In the genomic region with DNA sequence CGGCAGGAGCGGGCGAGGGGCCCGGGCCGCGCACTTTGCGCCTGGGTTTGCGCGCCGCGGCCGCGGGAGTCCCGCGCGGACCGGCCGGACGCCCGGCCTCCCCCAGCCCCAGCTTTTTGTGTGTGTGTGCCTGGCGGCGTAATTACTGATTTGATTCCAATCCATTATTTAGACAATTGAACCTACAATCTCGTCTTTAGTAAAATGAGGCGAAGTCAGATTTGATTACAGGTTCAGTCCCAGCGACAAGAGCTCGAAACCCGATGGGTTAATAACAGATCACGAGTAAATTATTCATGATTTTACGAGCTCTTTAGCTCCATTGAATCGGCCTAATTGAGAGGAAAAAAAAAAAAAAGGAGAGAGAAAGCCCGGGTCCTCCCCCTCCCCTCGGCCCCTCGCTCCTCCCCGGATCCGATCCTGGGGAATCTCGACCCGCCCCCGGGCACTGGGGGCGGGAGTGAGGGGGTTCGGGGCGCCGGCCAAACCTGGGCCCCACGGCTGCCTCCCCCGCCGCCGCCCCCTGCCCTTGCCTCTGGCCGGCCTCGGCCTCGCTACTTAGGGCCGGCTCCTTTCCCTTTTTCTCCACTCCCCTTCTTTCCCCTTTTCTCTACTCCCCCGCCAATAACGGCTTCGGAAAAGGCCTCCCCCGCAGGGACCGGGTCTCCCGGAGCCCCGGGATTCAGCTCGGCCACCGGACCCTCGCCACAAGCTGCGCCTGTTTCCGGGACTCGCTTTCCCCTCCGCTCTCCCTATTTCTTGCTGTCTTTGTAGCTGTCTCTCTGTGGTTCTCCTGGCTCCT, we compare ENCODE assay signal across 10 cellular contexts. TPM values are rescaled to one million over a fixed set of nuclear protein-coding genes. Genes with fewer than 3 reads are reported as not detected.
DNase-seq lines count a peak whose midpoint lies in the region; ATAC-seq and TF ChIP-seq lines count a peak whose summit lies in the region.
"Had no signal": no experiment of that assay in that cellular context is flagged by ENCODE, and none has a peak within 500 bp of the region (broad histone marks: within the 10 kb centered on the region; RNA-seq: fewer than 3 reads in every experiment).

No MANE protein-coding gene starts in this region.

- no peak for TF ChIP-seq EP300 in suprapubic skin (IDR thresholded peaks at IDR 0.05)

- no peaks in the 10 kb centered on the region for H3K9me3 Mint-ChIP-seq in activated naive CD4-positive, alpha-beta T cell treated with anti-CD3 and anti-CD28 coated beads, Interleukin-2, amount 10 ng/mL, durations not matched to agents 7 days and 5 days
- H3K9me3 Mint-ChIP-seq in activated naive CD4-positive, alpha-beta T cell treated with anti-CD3 and anti-CD28 coated beads, Interleukin-2, amount 50 U/mL, for 72 hours, result no peaks in the 10 kb centered on the region
- H3K9me3 Mint-ChIP-seq in activated T-helper 17 cell treated with anti-CD3 and anti-CD28 coated beads, Interleukin-2, amount 50 U/mL, for 72 hours, result no peaks in the 10 kb centered on the region

- peak overlapping the region; percentile 57 for H3K27ac ChIP-seq in layer of hippocampus (ENCODE audit: low read depth, low read length)
- no peak overlapping the region for H3K27ac ChIP-seq in suprapubic skin

- H3K36me3 ChIP-seq in suprapubic skin, result no peaks in the 10 kb centered on the region

- no peak for TF ChIP-seq CTCF in suprapubic skin (IDR thresholded peaks at IDR 0.05)

- peaks cover 42% of the 10 kb centered on the region for H3K4me1 ChIP-seq in suprapubic skin

- DNase-seq in activated naive CD4-positive, alpha-beta T cell treated with anti-CD3 and anti-CD28 coated beads, Interleukin-2, amount 10 ng/mL, durations not matched to agents 7 days and 5 days, result no peak
- no peak for DNase-seq in activated naive CD4-positive, alpha-beta T cell treated with anti-CD3 and anti-CD28 coated beads, Interleukin-2, amount 50 U/mL, for 72 hours (ENCODE audit: low spot score in 2 of 2)
- peak in 1 of 2 donors; percentile 38 for DNase-seq in suprapubic skin (ENCODE audit: low spot score in 2 of 2)
- DNase-seq in cerebellar nuclear complex (lab: John Stamatoyannopoulos, UW), result no peak
- DNase-seq in HCEC 1CT, result no peak
- no peak for DNase-seq in NCI-H510A (lab: John Stamatoyannopoulos, UW)
- DNase-seq: Calu3, NCI-H226 had no signal

- H3K4me1 Mint-ChIP-seq in activated naive CD4-positive, alpha-beta T cell treated with anti-CD3 and anti-CD28 coated beads, Interleukin-2, amount 10 ng/mL, durations not matched to agents 7 days and 5 days, result peaks cover 20% of the 10 kb centered on the region
- H3K4me1 Mint-ChIP-seq in activated T-helper 17 cell treated with anti-CD3 and anti-CD28 coated beads, Interleukin-2, amount 50 U/mL, for 72 hours, result peaks cover 26% of the 10 kb centered on the region

- no peaks in the 10 kb centered on the region for H3K9me3 ChIP-seq in suprapubic skin

- TF ChIP-seq POLR2A in suprapubic skin (IDR thresholded peaks at IDR 0.05), result no peak

- 7% methylated on average over 63 of the region's 64 CpGs for WGBS in suprapubic skin

- no peak overlapping the region for H3K4me3 Mint-ChIP-seq in activated naive CD4-positive, alpha-beta T cell treated with anti-CD3 and anti-CD28 coated beads, Interleukin-2, amount 10 ng/mL, durations not matched to agents 7 days and 5 days
- H3K4me3 Mint-ChIP-seq in activated T-helper 17 cell treated with anti-CD3 and anti-CD28 coated beads, Interleukin-2, amount 50 U/mL, for 72 hours, result peak overlapping the region; percentile 57

- peaks cover 97% of the 10 kb centered on the region for H3K27me3 Mint-ChIP-seq in activated naive CD4-positive, alpha-beta T cell treated with anti-CD3 and anti-CD28 coated beads, Interleukin-2, amount 10 ng/mL, durations not matched to agents 7 days and 5 days
- H3K27me3 Mint-ChIP-seq in activated T-helper 17 cell treated with anti-CD3 and anti-CD28 coated beads, Interleukin-2, amount 50 U/mL, for 72 hours, result peaks cover 65% of the 10 kb centered on the region

- no peak for ATAC-seq in activated naive CD4-positive, alpha-beta T cell treated with anti-CD3 and anti-CD28 coated beads, Interleukin-2, amount 50 U/mL, for 72 hours
- no peak for ATAC-seq in activated T-helper 17 cell treated with anti-CD3 and anti-CD28 coated beads, Interleukin-2, amount 50 U/mL, for 72 hours (replicated peaks)

- CTCF ChIA-PET in activated naive CD4-positive, alpha-beta T cell treated with anti-CD3 and anti-CD28 coated beads, Interleukin-2, amount 10 ng/mL, durations not matched to agents 7 days and 5 days (lab: Charles Lee), result no interaction called here

- H3K27me3 ChIP-seq in layer of hippocampus (ENCODE audit: control insufficient read depth, insufficient read depth, low read length) (peaks cover 57% of the 10 kb centered on the region), suprapubic skin (peaks cover 100% of the 10 kb centered on the region)

- peaks cover 11% of the 10 kb centered on the region for H3K36me3 Mint-ChIP-seq in activated naive CD4-positive, alpha-beta T cell treated with anti-CD3 and anti-CD28 coated beads, Interleukin-2, amount 10 ng/mL, durations not matched to agents 7 days and 5 days
- H3K36me3 Mint-ChIP-seq in activated naive CD4-positive, alpha-beta T cell treated with anti-CD3 and anti-CD28 coated beads, Interleukin-2, amount 50 U/mL, for 72 hours, result peaks cover 0 to 13% of the 10 kb centered on the region in 2 donors
- peaks cover 6% of the 10 kb centered on the region for H3K36me3 Mint-ChIP-seq in activated T-helper 17 cell treated with anti-CD3 and anti-CD28 coated beads, Interleukin-2, amount 50 U/mL, for 72 hours (ENCODE audit: low read depth)

- H3K27ac Mint-ChIP-seq in activated naive CD4-positive, alpha-beta T cell treated with anti-CD3 and anti-CD28 coated beads, Interleukin-2, amount 10 ng/mL, durations not matched to agents 7 days and 5 days, result peak overlapping the region; percentile 65
- peak overlapping the region in 1 of 2 donors; percentile 63 for H3K27ac Mint-ChIP-seq in activated naive CD4-positive, alpha-beta T cell treated with anti-CD3 and anti-CD28 coated beads, Interleukin-2, amount 50 U/mL, for 72 hours
- no peak overlapping the region for H3K27ac Mint-ChIP-seq in activated T-helper 17 cell treated with anti-CD3 and anti-CD28 coated beads, Interleukin-2, amount 50 U/mL, for 72 hours

- peak overlapping the region; percentile 43 for H3K4me3 ChIP-seq in suprapubic skin

RNA-seq across cellular contexts. Expression of a gene that starts 6.6 kb away (rescaled TPM):
- not detected for total RNA-seq in activated naive CD4-positive, alpha-beta T cell treated with anti-CD3 and anti-CD28 coated beads, Interleukin-2, amount 50 U/mL, for 72 hours
- total RNA-seq in activated T-helper 17 cell treated with anti-CD3 and anti-CD28 coated beads, Interleukin-2, amount 50 U/mL, for 72 hours, result not detected
- 10 to 100 TPM in 3 of 4 donors, 1 to 10 TPM in 1; 1.7 to 20.6 (median 11.6) TPM for total RNA-seq in suprapubic skin
- total RNA-seq: Calu3 had no signal
